1 cellular context compared by ENCODE assay signal in the genomic region with DNA sequence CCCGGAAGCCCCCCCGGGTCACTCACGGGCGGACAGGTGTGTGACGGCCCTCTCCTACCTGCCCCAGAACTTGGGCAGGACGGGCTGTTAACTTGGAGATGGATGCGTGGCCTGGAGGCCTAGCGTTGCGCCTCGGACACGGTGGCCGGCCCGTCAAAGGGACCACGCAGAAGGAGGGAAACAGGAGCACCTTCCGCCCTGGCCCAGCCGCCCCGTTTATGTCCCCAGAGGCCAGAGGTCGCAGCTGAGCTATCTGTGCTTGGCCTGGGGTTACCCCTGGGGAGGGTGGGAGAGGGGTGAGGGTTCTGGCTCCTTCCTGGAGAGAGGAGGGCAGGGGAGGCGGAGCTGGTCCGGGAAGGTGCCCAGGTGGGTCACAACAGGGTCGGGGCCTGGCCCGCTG.
TF ChIP-seq lines count a peak whose summit lies in the region.

No MANE protein-coding gene starts in this region.

TF ChIP-seq in GM12878, 131 proteins besides CTCF, POLR2A, EP300 and RAD21 (continued from another document):
- TF ChIP-seq TCF3 (IDR thresholded peaks at IDR 0.05; ENCODE audit: borderline replicate concordance, insufficient read depth, low read depth, low read length) (no peak), MEF2A (IDR thresholded peaks at IDR 0.05; ENCODE audit: insufficient read depth, low read depth, low read length) (no peak), YBX1 (IDR thresholded peaks at IDR 0.05) (no peak), HCFC1 (IDR thresholded peaks at IDR 0.05; ENCODE audit: low read length) (no peak), MYC (IDR thresholded peaks at IDR 0.05; ENCODE audit: insufficient read depth, insufficient read length, insufficient replicate concordance, low read length, severe bottlenecking) (no peak), BCL11A (IDR thresholded peaks at IDR 0.05; ENCODE audit: low read depth, low read length) (no peak), FOS (IDR thresholded peaks at IDR 0.05; ENCODE audit: borderline replicate concordance, extremely low read depth, insufficient read length) (no peak), MEF2B (IDR thresholded peaks at IDR 0.05; ENCODE audit: partially characterized antibody, poor library complexity, severe bottlenecking) (peak; percentile 59)
- TF ChIP-seq, protein P1, sequence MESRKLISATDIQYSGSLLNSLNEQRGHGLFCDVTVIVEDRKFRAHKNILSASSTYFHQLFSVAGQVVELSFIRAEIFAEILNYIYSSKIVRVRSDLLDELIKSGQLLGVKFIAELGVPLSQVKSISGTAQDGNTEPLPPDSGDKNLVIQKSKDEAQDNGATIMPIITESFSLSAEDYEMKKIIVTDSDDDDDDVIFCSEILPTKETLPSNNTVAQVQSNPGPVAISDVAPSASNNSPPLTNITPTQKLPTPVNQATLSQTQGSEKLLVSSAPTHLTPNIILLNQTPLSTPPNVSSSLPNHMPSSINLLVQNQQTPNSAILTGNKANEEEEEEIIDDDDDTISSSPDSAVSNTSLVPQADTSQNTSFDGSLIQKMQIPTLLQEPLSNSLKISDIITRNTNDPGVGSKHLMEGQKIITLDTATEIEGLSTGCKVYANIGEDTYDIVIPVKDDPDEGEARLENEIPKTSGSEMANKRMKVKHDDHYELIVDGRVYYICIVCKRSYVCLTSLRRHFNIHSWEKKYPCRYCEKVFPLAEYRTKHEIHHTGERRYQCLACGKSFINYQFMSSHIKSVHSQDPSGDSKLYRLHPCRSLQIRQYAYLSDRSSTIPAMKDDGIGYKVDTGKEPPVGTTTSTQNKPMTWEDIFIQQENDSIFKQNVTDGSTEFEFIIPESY (IDR thresholded peaks at IDR 0.05) = no peak
- TF ChIP-seq, protein P2, sequence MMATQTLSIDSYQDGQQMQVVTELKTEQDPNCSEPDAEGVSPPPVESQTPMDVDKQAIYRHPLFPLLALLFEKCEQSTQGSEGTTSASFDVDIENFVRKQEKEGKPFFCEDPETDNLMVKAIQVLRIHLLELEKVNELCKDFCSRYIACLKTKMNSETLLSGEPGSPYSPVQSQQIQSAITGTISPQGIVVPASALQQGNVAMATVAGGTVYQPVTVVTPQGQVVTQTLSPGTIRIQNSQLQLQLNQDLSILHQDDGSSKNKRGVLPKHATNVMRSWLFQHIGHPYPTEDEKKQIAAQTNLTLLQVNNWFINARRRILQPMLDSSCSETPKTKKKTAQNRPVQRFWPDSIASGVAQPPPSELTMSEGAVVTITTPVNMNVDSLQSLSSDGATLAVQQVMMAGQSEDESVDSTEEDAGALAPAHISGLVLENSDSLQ (IDR thresholded peaks at IDR 0.05) = no peak
- TF ChIP-seq, protein P3, sequence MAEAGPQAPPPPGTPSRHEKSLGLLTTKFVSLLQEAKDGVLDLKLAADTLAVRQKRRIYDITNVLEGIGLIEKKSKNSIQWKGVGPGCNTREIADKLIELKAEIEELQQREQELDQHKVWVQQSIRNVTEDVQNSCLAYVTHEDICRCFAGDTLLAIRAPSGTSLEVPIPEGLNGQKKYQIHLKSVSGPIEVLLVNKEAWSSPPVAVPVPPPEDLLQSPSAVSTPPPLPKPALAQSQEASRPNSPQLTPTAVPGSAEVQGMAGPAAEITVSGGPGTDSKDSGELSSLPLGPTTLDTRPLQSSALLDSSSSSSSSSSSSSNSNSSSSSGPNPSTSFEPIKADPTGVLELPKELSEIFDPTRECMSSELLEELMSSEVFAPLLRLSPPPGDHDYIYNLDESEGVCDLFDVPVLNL (IDR thresholded peaks at IDR 0.05; ENCODE audit: low read depth, low read length) = no peak
- TF ChIP-seq, protein P4, sequence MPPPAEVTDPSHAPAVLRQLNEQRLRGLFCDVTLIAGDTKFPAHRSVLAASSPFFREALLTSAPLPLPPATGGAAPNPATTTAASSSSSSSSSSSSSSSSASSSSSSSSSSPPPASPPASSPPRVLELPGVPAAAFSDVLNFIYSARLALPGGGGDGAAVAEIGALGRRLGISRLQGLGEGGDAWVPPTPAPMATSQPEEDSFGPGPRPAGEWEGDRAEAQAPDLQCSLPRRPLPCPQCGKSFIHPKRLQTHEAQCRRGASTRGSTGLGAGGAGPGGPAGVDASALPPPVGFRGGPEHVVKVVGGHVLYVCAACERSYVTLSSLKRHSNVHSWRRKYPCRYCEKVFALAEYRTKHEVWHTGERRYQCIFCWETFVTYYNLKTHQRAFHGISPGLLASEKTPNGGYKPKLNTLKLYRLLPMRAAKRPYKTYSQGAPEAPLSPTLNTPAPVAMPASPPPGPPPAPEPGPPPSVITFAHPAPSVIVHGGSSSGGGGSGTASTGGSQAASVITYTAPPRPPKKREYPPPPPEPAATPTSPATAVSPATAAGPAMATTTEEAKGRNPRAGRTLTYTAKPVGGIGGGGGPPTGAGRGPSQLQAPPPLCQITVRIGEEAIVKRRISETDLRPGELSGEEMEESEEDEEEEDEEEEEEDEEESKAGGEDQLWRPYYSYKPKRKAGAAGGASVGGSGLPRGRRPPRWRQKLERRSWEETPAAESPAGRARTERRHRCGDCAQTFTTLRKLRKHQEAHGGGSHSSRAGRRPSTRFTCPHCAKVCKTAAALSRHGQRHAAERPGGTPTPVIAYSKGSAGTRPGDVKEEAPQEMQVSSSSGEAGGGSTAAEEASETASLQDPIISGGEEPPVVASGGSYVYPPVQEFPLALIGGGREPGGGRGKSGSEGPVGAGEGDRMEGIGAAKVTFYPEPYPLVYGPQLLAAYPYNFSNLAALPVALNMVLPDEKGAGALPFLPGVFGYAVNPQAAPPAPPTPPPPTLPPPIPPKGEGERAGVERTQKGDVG (CRISPR knock-in tag; IDR thresholded peaks at IDR 0.05) = no peak
